ENCODE assay signal across 1 cellular context in genomic region chr2:8500124-8501054, GRCh38.
TF ChIP-seq lines count a peak whose summit lies in the region.

No MANE protein-coding gene starts in this region.

TF ChIP-seq in HepG2, 621 proteins besides CTCF, POLR2A, EP300 and RAD21 (continued from another document and continues in another):
- TF ChIP-seq ZNF142 (CRISPR knock-in tag; IDR thresholded peaks at IDR 0.05), result no peak
- TF ChIP-seq THAP7 (CRISPR knock-in tag; IDR thresholded peaks at IDR 0.05), result no peak
- TF ChIP-seq ESRRA (CRISPR knock-in tag; IDR thresholded peaks at IDR 0.05; ENCODE audit: low read depth), result no peak
- no peak for TF ChIP-seq ZNF451 (CRISPR knock-in tag; IDR thresholded peaks at IDR 0.05)
- no peak for TF ChIP-seq ZNF564 (CRISPR knock-in tag; IDR thresholded peaks at IDR 0.05)
- TF ChIP-seq ZFY (CRISPR knock-in tag; IDR thresholded peaks at IDR 0.05), result no peak
- TF ChIP-seq GLI4 (CRISPR knock-in tag; IDR thresholded peaks at IDR 0.05; ENCODE audit: borderline replicate concordance), result no peak
- no peak for TF ChIP-seq FOXM1 (CRISPR knock-in tag; IDR thresholded peaks at IDR 0.05)
- TF ChIP-seq ZSCAN25 (CRISPR knock-in tag; IDR thresholded peaks at IDR 0.05), result no peak
- TF ChIP-seq PAF1 (CRISPR knock-in tag; IDR thresholded peaks at IDR 0.05), result no peak
- TF ChIP-seq ATF7 (IDR thresholded peaks at IDR 0.05), result no peak
- TF ChIP-seq ATF7 (CRISPR knock-in tag; IDR thresholded peaks at IDR 0.05), result no peak
- no peak for TF ChIP-seq ZMYM2 (CRISPR knock-in tag; IDR thresholded peaks at IDR 0.05)
- peak; percentile 100 for TF ChIP-seq ZEB1 (IDR thresholded peaks at IDR 0.05; ENCODE audit: insufficient replicate concordance, low read depth)
- TF ChIP-seq ONECUT2 (CRISPR knock-in tag; IDR thresholded peaks at IDR 0.05), result no peak
- no peak for TF ChIP-seq PAX8 (CRISPR knock-in tag; IDR thresholded peaks at IDR 0.05; ENCODE audit: borderline replicate concordance)
- TF ChIP-seq ZNF10 (CRISPR knock-in tag; IDR thresholded peaks at IDR 0.05; ENCODE audit: borderline replicate concordance, low read depth), result no peak
- TF ChIP-seq ATF5 (CRISPR knock-in tag; IDR thresholded peaks at IDR 0.05; ENCODE audit: low read depth), result no peak
- TF ChIP-seq ZNF563 (CRISPR knock-in tag; IDR thresholded peaks at IDR 0.05), result no peak
- no peak for TF ChIP-seq BRCA1 (CRISPR knock-in tag; IDR thresholded peaks at IDR 0.05)
- no peak for TF ChIP-seq ZNF318 (CRISPR knock-in tag; IDR thresholded peaks at IDR 0.05)
- TF ChIP-seq RBM22 (optimal IDR thresholded peaks at IDR 0.05; ENCODE audit: low read length), result no peak
- peak; percentile 48; the same call in 1 of the 2 replicates for TF ChIP-seq HMGXB3 (CRISPR knock-in tag; IDR thresholded peaks at IDR 0.05; ENCODE audit: borderline replicate concordance)
- no peak for TF ChIP-seq ZBTB21 (CRISPR knock-in tag; IDR thresholded peaks at IDR 0.05)
- TF ChIP-seq ZNF546 (CRISPR knock-in tag; conservative IDR thresholded peaks at IDR 0.05), result no peak
- TF ChIP-seq ZNF430 (CRISPR knock-in tag; IDR thresholded peaks at IDR 0.05), result no peak
- TF ChIP-seq HOXA3 (CRISPR knock-in tag; IDR thresholded peaks at IDR 0.05), result 0 out of 2 replicates have a peak, but pooled peaks have one; percentile 16
- TF ChIP-seq CC2D1A (CRISPR knock-in tag; IDR thresholded peaks at IDR 0.05), result no peak
- peak; percentile 72 for TF ChIP-seq PAXIP1 (CRISPR knock-in tag; conservative IDR thresholded peaks at IDR 0.05)
- no peak for TF ChIP-seq ZFP1 (CRISPR knock-in tag; IDR thresholded peaks at IDR 0.05)
- no peak for TF ChIP-seq JUN (CRISPR knock-in tag; IDR thresholded peaks at IDR 0.05)
- TF ChIP-seq ZNF710 (CRISPR knock-in tag; IDR thresholded peaks at IDR 0.05; ENCODE audit: borderline replicate concordance), result no peak
- TF ChIP-seq SOX6 (IDR thresholded peaks at IDR 0.05), result no peak
- TF ChIP-seq SOX6 (CRISPR knock-in tag; IDR thresholded peaks at IDR 0.05), result peak; percentile 37; the same call in 1 of the 2 replicates
- TF ChIP-seq FOXA3 (CRISPR knock-in tag; IDR thresholded peaks at IDR 0.05), result peak; percentile 90
